27 cellular contexts compared by ENCODE assay signal in genomic region chr2:163185160-163185559, GRCh38.
"Had no signal": no experiment of that assay in that cellular context is flagged by ENCODE, and none has a peak within 500 bp of the region (broad histone marks: within the 10 kb centered on the region; RNA-seq: fewer than 3 reads in every experiment).

No MANE protein-coding gene starts in this region.

- H3K36me3 Mint-ChIP-seq: activated CD4-positive, alpha-beta memory T cell treated with anti-CD3 and anti-CD28 coated beads for 36 hours; activated naive CD8-positive, alpha-beta T cell had no signal

- DNase-seq: activated CD4-positive, alpha-beta memory T cell treated with anti-CD3 and anti-CD28 coated beads for 36 hours; activated CD4-positive, alpha-beta T cell treated with anti-CD3 and anti-CD28 coated beads, Interleukin-2, amount 10 ng/mL, durations not matched to agents 7 days and 5 days; activated CD4-positive, CD25-positive, alpha-beta regulatory T cell; activated CD8-positive, alpha-beta memory T cell treated with anti-CD3 and anti-CD28 coated beads for 24 hours; activated gamma-delta T cell; activated naive CD4-positive, alpha-beta T cell treated with anti-CD3 and anti-CD28 coated beads for 36 hours; activated T-cell treated with anti-CD3 and anti-CD28 coated beads for 4 hours; activated T-cell treated with anti-CD3 and anti-CD28 coated beads, Interleukin-2, amount 50 U/mL, for 48 hours; aorta; caudate nucleus; Karpas-422; NCI-H1048; NCI-H146; NCI-H187 treated with DMSO at 0.1 percent for 48 hours; NCI-H2081 treated with DMSO at 0.1 percent for 48 hours; NCI-H446; NCI-H526; Peyer's patch; Right ventricle myocardium superior; SJCRH30; T-helper 9 cell had no signal

- H3K27ac ChIP-seq: breast epithelium, Peyer's patch, RWPE1, SJCRH30, VCaP had no signal

- H3K9me3 ChIP-seq: breast epithelium, Peyer's patch, SJCRH30 had no signal

- ATAC-seq: activated T-helper 17 cell treated with anti-CD3 and anti-CD28 coated beads, Interleukin-2, amount 50 U/mL, for 72 hours had no signal

- H3K9me3 Mint-ChIP-seq: activated CD4-positive, alpha-beta memory T cell treated with anti-CD3 and anti-CD28 coated beads for 36 hours; activated CD4-positive, alpha-beta T cell treated with anti-CD3 and anti-CD28 coated beads, Interleukin-2, amount 10 ng/mL, durations not matched to agents 7 days and 5 days; activated T-helper 17 cell treated with anti-CD3 and anti-CD28 coated beads, Interleukin-2, amount 50 U/mL, for 72 hours; T-helper 1 cell treated with Interleukin-12 subunit alpha and Interleukin-12 subunit beta and Interleukin-4 antibody, amounts not matched to agents 30 μg/mL and 1 μg/mL, for 36 hours had no signal

- H3K27ac Mint-ChIP-seq: activated CD4-positive, alpha-beta memory T cell treated with anti-CD3 and anti-CD28 coated beads for 36 hours; activated CD4-positive, alpha-beta T cell treated with anti-CD3 and anti-CD28 coated beads, Interleukin-2, amount 10 ng/mL, durations not matched to agents 7 days and 5 days; activated naive CD4-positive, alpha-beta T cell treated with anti-CD3 and anti-CD28 coated beads for 36 hours; activated naive CD8-positive, alpha-beta T cell; activated T-helper 17 cell treated with anti-CD3 and anti-CD28 coated beads, Interleukin-2, amount 50 U/mL, for 72 hours; T-helper 1 cell treated with Interleukin-12 subunit alpha and Interleukin-12 subunit beta and Interleukin-4 antibody, amounts not matched to agents 30 μg/mL and 1 μg/mL, for 36 hours had no signal

- H3K4me3 Mint-ChIP-seq: activated CD4-positive, alpha-beta memory T cell treated with anti-CD3 and anti-CD28 coated beads for 36 hours; activated CD4-positive, alpha-beta T cell treated with anti-CD3 and anti-CD28 coated beads, Interleukin-2, amount 10 ng/mL, durations not matched to agents 7 days and 5 days; activated naive CD4-positive, alpha-beta T cell treated with anti-CD3 and anti-CD28 coated beads for 36 hours; activated naive CD8-positive, alpha-beta T cell; activated T-helper 17 cell treated with anti-CD3 and anti-CD28 coated beads, Interleukin-2, amount 50 U/mL, for 72 hours; T-helper 1 cell treated with Interleukin-12 subunit alpha and Interleukin-12 subunit beta and Interleukin-4 antibody, amounts not matched to agents 30 μg/mL and 1 μg/mL, for 36 hours had no signal

- H3K36me3 ChIP-seq: breast epithelium, Peyer's patch, SJCRH30 had no signal

- H3K4me1 ChIP-seq: breast epithelium, Peyer's patch, SJCRH30 had no signal

- H3K4me1 Mint-ChIP-seq: activated CD4-positive, alpha-beta T cell treated with anti-CD3 and anti-CD28 coated beads, Interleukin-2, amount 10 ng/mL, durations not matched to agents 7 days and 5 days; activated T-helper 17 cell treated with anti-CD3 and anti-CD28 coated beads, Interleukin-2, amount 50 U/mL, for 72 hours had no signal

- H3K4me3 ChIP-seq: breast epithelium, Peyer's patch, SJCRH30 had no signal

- H3K27me3 Mint-ChIP-seq: activated CD4-positive, alpha-beta memory T cell treated with anti-CD3 and anti-CD28 coated beads for 36 hours; activated CD4-positive, alpha-beta T cell treated with anti-CD3 and anti-CD28 coated beads, Interleukin-2, amount 10 ng/mL, durations not matched to agents 7 days and 5 days; activated naive CD8-positive, alpha-beta T cell; activated T-helper 17 cell treated with anti-CD3 and anti-CD28 coated beads, Interleukin-2, amount 50 U/mL, for 72 hours had no signal

- H3K27me3 ChIP-seq: breast epithelium, Peyer's patch, SJCRH30 had no signal
